1 cellular context compared by ENCODE assay signal in genomic region chr19:2242092-2242537, GRCh38.
TF ChIP-seq lines count a peak whose summit lies in the region.

No MANE protein-coding gene starts in this region.

TF ChIP-seq in HepG2, 621 proteins besides CTCF, POLR2A, EP300 and RAD21 (continued from another document and continues in another):
- TF ChIP-seq DRAP1 (CRISPR knock-in tag; IDR thresholded peaks at IDR 0.05), result peak; percentile 55
- no peak for TF ChIP-seq ZNF121 (CRISPR knock-in tag; IDR thresholded peaks at IDR 0.05)
- peak; percentile 45; the same call in 1 of the 2 replicates for TF ChIP-seq MED1 (CRISPR knock-in tag; IDR thresholded peaks at IDR 0.05)
- peak; percentile 44 for TF ChIP-seq IRF2 (CRISPR knock-in tag; IDR thresholded peaks at IDR 0.05)
- no peak for TF ChIP-seq ZNF879 (CRISPR knock-in tag; IDR thresholded peaks at IDR 0.05)
- TF ChIP-seq ZNF547 (CRISPR knock-in tag; IDR thresholded peaks at IDR 0.05), result 0 out of 2 replicates have a peak, but pooled peaks have one; percentile 46
- TF ChIP-seq EHMT2 (IDR thresholded peaks at IDR 0.05; ENCODE audit: borderline replicate concordance, low read depth, low read length), result no peak
- peak; percentile 57; the same call in 1 of the 2 replicates for TF ChIP-seq ZNF605 (CRISPR knock-in tag; IDR thresholded peaks at IDR 0.05)
- TF ChIP-seq ZNF292 (CRISPR knock-in tag; IDR thresholded peaks at IDR 0.05; ENCODE audit: borderline replicate concordance, low read depth), result peak; percentile 91; the same call in 1 of the 2 replicates
- TF ChIP-seq SP2 (CRISPR knock-in tag; IDR thresholded peaks at IDR 0.05), result no peak
- 0 out of 2 replicates have a peak, but pooled peaks have one; percentile 34 for TF ChIP-seq GLI4 (CRISPR knock-in tag; IDR thresholded peaks at IDR 0.05; ENCODE audit: borderline replicate concordance)
- TF ChIP-seq BCLAF1 (IDR thresholded peaks at IDR 0.05), result no peak
- no peak for TF ChIP-seq POLR2AphosphoS5 (IDR thresholded peaks at IDR 0.05; ENCODE audit: low read depth, low read length)
- peak; percentile 49; the same call in 1 of the 2 replicates for TF ChIP-seq ZNF607 (CRISPR knock-in tag; IDR thresholded peaks at IDR 0.05; ENCODE audit: borderline replicate concordance)
- TF ChIP-seq ZMYM2 (CRISPR knock-in tag; IDR thresholded peaks at IDR 0.05), result 0 out of 2 replicates have a peak, but pooled peaks have one; percentile 19
- TF ChIP-seq TFAP4 (IDR thresholded peaks at IDR 0.05; ENCODE audit: borderline replicate concordance, low read depth), result peak; percentile 24; the same call in 1 of the 2 replicates
- TF ChIP-seq ZXDC (CRISPR knock-in tag; IDR thresholded peaks at IDR 0.05), result no peak
- 0 out of 2 replicates have a peak, but pooled peaks have one; percentile 23 for TF ChIP-seq ZBTB38 (CRISPR knock-in tag; IDR thresholded peaks at IDR 0.05)
- TF ChIP-seq XRCC5 (optimal IDR thresholded peaks at IDR 0.05; ENCODE audit: low read length), result peak; percentile 54
- TF ChIP-seq CHD4 (IDR thresholded peaks at IDR 0.05; ENCODE audit: borderline replicate concordance, low read length), result no peak
- TF ChIP-seq ZNF337 (CRISPR knock-in tag; IDR thresholded peaks at IDR 0.05; ENCODE audit: borderline replicate concordance, low read depth), result no peak
- no peak for TF ChIP-seq SETDB1 (CRISPR knock-in tag; IDR thresholded peaks at IDR 0.05; ENCODE audit: borderline replicate concordance)
- TF ChIP-seq KAT8 (CRISPR knock-in tag; IDR thresholded peaks at IDR 0.05), result peak; percentile 57; the same call in 1 of the 2 replicates
- no peak for TF ChIP-seq ZNF580 (CRISPR knock-in tag; IDR thresholded peaks at IDR 0.05; ENCODE audit: borderline replicate concordance, low read depth)
- 0 out of 2 replicates have a peak, but pooled peaks have one; percentile 52 for TF ChIP-seq ZNF331 (CRISPR knock-in tag; IDR thresholded peaks at IDR 0.05)
- TF ChIP-seq ZNF335 (CRISPR knock-in tag; IDR thresholded peaks at IDR 0.05), result no peak
- TF ChIP-seq RXRA (CRISPR knock-in tag; IDR thresholded peaks at IDR 0.05), result no peak
- 0 out of 2 replicates have a peak, but pooled peaks have one; percentile 21 for TF ChIP-seq HNF1B (CRISPR knock-in tag; IDR thresholded peaks at IDR 0.05)
- 0 out of 2 replicates have a peak, but pooled peaks have one; percentile 60 for TF ChIP-seq HDAC1 (CRISPR knock-in tag; IDR thresholded peaks at IDR 0.05)
- 0 out of 2 replicates have a peak, but pooled peaks have one; percentile 46 for TF ChIP-seq ZNF572 (CRISPR knock-in tag; IDR thresholded peaks at IDR 0.05)
- TF ChIP-seq ZSCAN25 (CRISPR knock-in tag; IDR thresholded peaks at IDR 0.05), result no peak; the same call in 1 of the 2 replicates
- peak; percentile 70 for TF ChIP-seq FOSL2 (CRISPR knock-in tag; IDR thresholded peaks at IDR 0.05)
- 0 out of 2 replicates have a peak, but pooled peaks have one; percentile 21 for TF ChIP-seq ZBTB7B (CRISPR knock-in tag; IDR thresholded peaks at IDR 0.05)
- TF ChIP-seq PAXIP1 (CRISPR knock-in tag; conservative IDR thresholded peaks at IDR 0.05), result peak; percentile 87
- TF ChIP-seq CSRNP2 (CRISPR knock-in tag; conservative IDR thresholded peaks at IDR 0.05; ENCODE audit: low read depth), result no peak
- no peak for TF ChIP-seq RCOR2 (CRISPR knock-in tag; IDR thresholded peaks at IDR 0.05)
- TF ChIP-seq ZMYM4 (CRISPR knock-in tag; IDR thresholded peaks at IDR 0.05), result no peak
- no peak for TF ChIP-seq ZNF10 (CRISPR knock-in tag; IDR thresholded peaks at IDR 0.05; ENCODE audit: borderline replicate concordance, low read depth)
- TF ChIP-seq ZNF770 (CRISPR knock-in tag; IDR thresholded peaks at IDR 0.05), result peak; percentile 75; the same call in 1 of the 2 replicates
- no peak for TF ChIP-seq ZNF678 (CRISPR knock-in tag; IDR thresholded peaks at IDR 0.05)
- TF ChIP-seq HIVEP1 (CRISPR knock-in tag; IDR thresholded peaks at IDR 0.05), result 0 out of 2 replicates have a peak, but pooled peaks have one; percentile 28
- no peak for TF ChIP-seq SKIL (CRISPR knock-in tag; IDR thresholded peaks at IDR 0.05; ENCODE audit: borderline replicate concordance)
- 0 out of 2 replicates have a peak, but pooled peaks have one; percentile 14 for TF ChIP-seq ZNF225 (CRISPR knock-in tag; IDR thresholded peaks at IDR 0.05)
- TF ChIP-seq ZNF644 (CRISPR knock-in tag; IDR thresholded peaks at IDR 0.05; ENCODE audit: low read depth), result 0 out of 2 replicates have a peak, but pooled peaks have one; percentile 44
- no peak for TF ChIP-seq LCORL (IDR thresholded peaks at IDR 0.05)
- no peak for TF ChIP-seq LCORL (CRISPR knock-in tag; IDR thresholded peaks at IDR 0.05)
